24 cellular contexts compared by ENCODE assay signal in genomic region chr12:55746913-55747231, GRCh38. TPM values are rescaled to one million over a fixed set of nuclear protein-coding genes. Genes with fewer than 3 reads are reported as not detected.
DNase-seq lines count a peak whose midpoint lies in the region; ATAC-seq and TF ChIP-seq lines count a peak whose summit lies in the region.
"Had no signal": no experiment of that assay in that cellular context is flagged by ENCODE, and none has a peak within 500 bp of the region (broad histone marks: within the 10 kb centered on the region; RNA-seq: fewer than 3 reads in every experiment).

No MANE protein-coding gene starts in this region.

- H3K36me3 ChIP-seq in OCI-LY7 (ENCODE audit: insufficient read depth, low read length), result peaks cover 46% of the 10 kb centered on the region; the same call in 1 of the 2 replicates
- H3K36me3 ChIP-seq in iPS-15b (ENCODE audit: control insufficient read depth, insufficient read depth, low read length), result peaks cover 26% of the 10 kb centered on the region
- H3K36me3 ChIP-seq in trophoblast cell (ENCODE audit: control insufficient read depth in 1 of 2, insufficient read depth in 2 of 2, low read length in 2 of 2), result peaks cover 7 to 26% of the 10 kb centered on the region in 2 experiments

- no peaks in the 10 kb centered on the region for H3K9me2 ChIP-seq in OCI-LY7 (ENCODE audit: insufficient read depth, low read length)

- no peak overlapping the region for H3K23ac ChIP-seq in trophoblast cell (ENCODE audit: low read length)

- no TSS peak for BruUV-seq in OCI-LY7 (replicated peaks; lab: Mats Ljungman, UMichigan)

- 0 out of 2 replicates have a peak overlapping the region, but pooled peaks have one; percentile 100 for H3K4me2 ChIP-seq in OCI-LY7 (ENCODE audit: low read length)
- no peak overlapping the region for H3K4me2 ChIP-seq in trophoblast cell (ENCODE audit: low read length)

- H3K18ac ChIP-seq in trophoblast cell (ENCODE audit: low read length), result no peak overlapping the region

- peak overlapping the region; percentile 5 for H3K27ac Mint-ChIP-seq in activated T-cell treated with anti-CD3 and anti-CD28 coated beads, Interleukin-2, amount 50 U/mL, for 72 hours
- H3K27ac Mint-ChIP-seq in progenitor cell of endocrine pancreas, result peak overlapping the region; percentile 92

- peaks cover 0 to 9% of the 10 kb centered on the region in 2 donors for H3K36me3 Mint-ChIP-seq in activated T-cell treated with anti-CD3 and anti-CD28 coated beads, Interleukin-2, amount 50 U/mL, for 72 hours (ENCODE audit: insufficient read depth in 2 of 2)
- H3K36me3 Mint-ChIP-seq in progenitor cell of endocrine pancreas (ENCODE audit: insufficient read depth), result peaks cover 17% of the 10 kb centered on the region

- H3K79me2 ChIP-seq in OCI-LY7 (ENCODE audit: insufficient read depth, low read depth, low read length), result peaks cover 18% of the 10 kb centered on the region; the same call in 1 of the 2 replicates
- H3K79me2 ChIP-seq in trophoblast cell (ENCODE audit: control insufficient read depth, insufficient read depth, low read length, poor library complexity), result peaks cover 9% of the 10 kb centered on the region
- H3K79me2 ChIP-seq: parathyroid adenoma had no signal

- H4K91ac ChIP-seq in trophoblast cell (ENCODE audit: low read depth, low read length), result no peak overlapping the region

- H2BK5ac ChIP-seq in trophoblast cell (ENCODE audit: low read depth, low read length, poor library complexity), result no peak overlapping the region

- H3K14ac ChIP-seq in trophoblast cell (ENCODE audit: low read length), result no peak overlapping the region

- H4K12ac ChIP-seq in trophoblast cell (ENCODE audit: low read depth, low read length), result no peak overlapping the region

- H3K79me1 ChIP-seq in trophoblast cell (ENCODE audit: low read length), result peaks cover 14% of the 10 kb centered on the region

- no peak overlapping the region for H4K8ac ChIP-seq in trophoblast cell (ENCODE audit: low read depth, low read length)

- H2AK5ac ChIP-seq in trophoblast cell (ENCODE audit: low read length), result no peak overlapping the region

- H2BK120ac ChIP-seq in trophoblast cell (ENCODE audit: insufficient read depth, low read length, poor library complexity), result no peak overlapping the region

- no peaks in the 10 kb centered on the region for H3K9me3 Mint-ChIP-seq in activated T-cell treated with anti-CD3 and anti-CD28 coated beads, Interleukin-2, amount 50 U/mL, for 72 hours
- no peaks in the 10 kb centered on the region for H3K9me3 Mint-ChIP-seq in progenitor cell of endocrine pancreas (ENCODE audit: low read depth)
- H3K9me3 Mint-ChIP-seq: activated naive CD8-positive, alpha-beta T cell treated with anti-CD3 and anti-CD28 coated beads, Interleukin-2, amount 50 U/mL, for 24 hours had no signal

- no peaks in the 10 kb centered on the region for H3K27me3 Mint-ChIP-seq in activated T-cell treated with anti-CD3 and anti-CD28 coated beads, Interleukin-2, amount 50 U/mL, for 72 hours (ENCODE audit: low read depth)
- peaks cover 3% of the 10 kb centered on the region for H3K27me3 Mint-ChIP-seq in progenitor cell of endocrine pancreas
- H3K27me3 Mint-ChIP-seq: activated naive CD8-positive, alpha-beta T cell treated with anti-CD3 and anti-CD28 coated beads, Interleukin-2, amount 50 U/mL, for 24 hours had no signal

- no peak for ATAC-seq in activated T-cell treated with anti-CD3 and anti-CD28 coated beads, Interleukin-2, amount 50 U/mL, for 72 hours (replicated peaks in 1 of 2)
- ATAC-seq in GM18870 (IDR thresholded peaks at IDR 0.05; ENCODE audit: unreplicated experiment) (no peak), HG03432 (IDR thresholded peaks at IDR 0.05; ENCODE audit: unreplicated experiment) (no peak)
- ATAC-seq: activated naive CD8-positive, alpha-beta T cell treated with anti-CD3 and anti-CD28 coated beads, Interleukin-2, amount 50 U/mL, for 24 hours; esophagus mucosa; Panc1; right lobe of liver had no signal

- H3K4me3 ChIP-seq in OCI-LY7 (ENCODE audit: low read depth, low read length, poor library complexity, severe bottlenecking) (no peak overlapping the region), iPS-15b (ENCODE audit: low read depth, low read length) (peak overlapping the region; percentile 65), trophoblast cell (ENCODE audit: low read depth, low read length) (no peak overlapping the region)
- H3K4me3 ChIP-seq: right lobe of liver, upper lobe of left lung had no signal

- H3K9ac ChIP-seq in iPS-15b (ENCODE audit: low read depth, low read length) (peak overlapping the region; percentile 62), trophoblast cell (ENCODE audit: low read length) (no peak overlapping the region)
- H3K9ac ChIP-seq: parathyroid adenoma had no signal

- H3K9me3 ChIP-seq in OCI-LY7 (ENCODE audit: low read length) (no peaks in the 10 kb centered on the region), iPS-15b (ENCODE audit: control insufficient read depth, insufficient read depth, low read length) (no peaks in the 10 kb centered on the region), trophoblast cell (ENCODE audit: insufficient read depth, low read depth, low read length) (no peaks in the 10 kb centered on the region)
- H3K9me3 ChIP-seq: right lobe of liver, upper lobe of left lung had no signal

- H3K4me1 Mint-ChIP-seq in activated T-cell treated with anti-CD3 and anti-CD28 coated beads, Interleukin-2, amount 50 U/mL, for 72 hours (ENCODE audit: low read depth), result peaks cover 33% of the 10 kb centered on the region
- H3K4me1 Mint-ChIP-seq in progenitor cell of endocrine pancreas (ENCODE audit: low read depth), result peaks cover 42% of the 10 kb centered on the region

- CTCF ChIA-PET in OCI-LY7 (lab: Charles Lee; ENCODE audit: unreplicated experiment), result interaction anchor here (0.5 kb wide), 1 partner anchor 76 kb away, joined by 4 read pairs; no protein-coding TSS in a partner anchor

- H3K4me1 ChIP-seq in OCI-LY7 (ENCODE audit: insufficient read depth, low read length, poor library complexity, severe bottlenecking) (peaks cover 39% of the 10 kb centered on the region), iPS-15b (ENCODE audit: control insufficient read depth, insufficient read depth, low read length) (peaks cover 30% of the 10 kb centered on the region), trophoblast cell (ENCODE audit: control insufficient read depth in 1 of 2, insufficient read depth in 2 of 2, low read length in 2 of 2) (peaks cover 18 to 25% of the 10 kb centered on the region in 2 experiments)

- TF ChIP-seq CTCF in OCI-LY7 (conservative IDR thresholded peaks at IDR 0.05; ENCODE audit: low read length), result no peak
- no peak for TF ChIP-seq CTCF in progenitor cell of endocrine pancreas (IDR thresholded peaks at IDR 0.05; ENCODE audit: unreplicated experiment)

- H4K20me1 ChIP-seq in OCI-LY7 (ENCODE audit: insufficient read depth, low read length), result peaks cover 17% of the 10 kb centered on the region; the same call in 1 of the 2 replicates

- no peak for DNase-seq in activated T-cell treated with anti-CD3 and anti-CD28 coated beads, Interleukin-2, amount 50 U/mL, for 72 hours
- no peak for DNase-seq in activated T-cell treated with anti-CD3 and anti-CD28 coated beads, Interleukin-2, amount 50 U/mL, for 48 hours
- DNase-seq in OCI-LY7 (ENCODE audit: low spot score) (no peak), progenitor cell of endocrine pancreas (ENCODE audit: low spot score, unreplicated experiment) (no peak), trophoblast cell (no peak)
- DNase-seq: activated effector memory CD4-positive, alpha-beta T cell treated with Interleukin-2 at 50 U/mL for 16 hours; activated naive CD8-positive, alpha-beta T cell treated with anti-CD3 and anti-CD28 coated beads, Interleukin-2, amount 50 U/mL, for 24 hours; effector memory CD4-positive, alpha-beta T cell; hippocampal formation; kidney glomerular epithelial cell; mammary epithelial cell; NCI-H1417 treated with DMSO at 0.1 percent for 48 hours; NCI-H2107; NCI-H510A; right lobe of liver; SIG-M5; T-helper 2 cell; upper lobe of left lung had no signal

- no peak overlapping the region for H3K4ac ChIP-seq in trophoblast cell (ENCODE audit: low read depth, low read length)

- H3K4me3 Mint-ChIP-seq in activated T-cell treated with anti-CD3 and anti-CD28 coated beads, Interleukin-2, amount 50 U/mL, for 72 hours, result no peak overlapping the region
- no peak overlapping the region for H3K4me3 Mint-ChIP-seq in progenitor cell of endocrine pancreas (ENCODE audit: low read depth)
- H3K4me3 Mint-ChIP-seq: activated naive CD8-positive, alpha-beta T cell treated with anti-CD3 and anti-CD28 coated beads, Interleukin-2, amount 50 U/mL, for 24 hours had no signal

- POLR2A ChIA-PET in OCI-LY7 (lab: Charles Lee), result interaction anchor here (0.7 to 2.0 kb wide), 8 partner anchors 9 to 298 kb away, joined by 3 to 8 read pairs (median 4); partner anchors contain the start of genes ORMDL2 and SARNP

- no peak overlapping the region for H2BK12ac ChIP-seq in trophoblast cell (ENCODE audit: low read length)

- intact Hi-C loops in OCI-LY7 (cut with micrococcal nuclease; ENCODE audit: unreplicated experiment), result no loop called here

- H2AFZ ChIP-seq in OCI-LY7 (ENCODE audit: low read length) (no peak overlapping the region), trophoblast cell (ENCODE audit: insufficient read depth, low read length, poor library complexity) (no peak overlapping the region)
- H2AFZ ChIP-seq: parathyroid adenoma had no signal

- H3K27me3 ChIP-seq in iPS-15b (ENCODE audit: control insufficient read depth, insufficient read depth, low read length) (no peaks in the 10 kb centered on the region), trophoblast cell (ENCODE audit: insufficient read depth, low read length) (no peaks in the 10 kb centered on the region)
- H3K27me3 ChIP-seq: right lobe of liver had no signal

- peak overlapping the region; percentile 43 for H3K27ac ChIP-seq in OCI-LY7 (ENCODE audit: low read depth, low read length, poor library complexity, severe bottlenecking)
- H3K27ac ChIP-seq in trophoblast cell (ENCODE audit: low read depth, low read length), result no peak overlapping the region
- H3K27ac ChIP-seq: parathyroid adenoma, right lobe of liver, upper lobe of left lung had no signal

RNA-seq across cellular contexts. Expression of gene GDF11, which starts 4.0 kb away (rescaled TPM):
- 1 to 10 TPM; 3.4 to 4.8 TPM for total RNA-seq in activated T-cell treated with anti-CD3 and anti-CD28 coated beads, Interleukin-2, amount 50 U/mL, for 72 hours
- 4.5 and 5.2 TPM in 2 replicates for total RNA-seq in OCI-LY7 (2014; rRNA removed; shearing (Covaris generic))
- total RNA-seq in OCI-LY7 (2022) (18.0 and 19.9 TPM in 2 replicates), progenitor cell of endocrine pancreas (42.8 and 50.3 TPM in 2 replicates)
- 8.6 and 9.5 TPM in 2 replicates for polyA plus RNA-seq in trophoblast cell (2013)

RNA-seq across cellular contexts. Expression of gene CD63, which starts 18.1 kb away (rescaled TPM):
- total RNA-seq in activated T-cell treated with anti-CD3 and anti-CD28 coated beads, Interleukin-2, amount 50 U/mL, for 72 hours, result 100 to 1,000 TPM; 122 to 154 TPM
- total RNA-seq in OCI-LY7 (2014; rRNA removed; shearing (Covaris generic)), result 102 and 143 TPM in 2 replicates
- total RNA-seq in OCI-LY7 (2022), result 112 and 130 TPM in 2 replicates
- 407 and 432 TPM in 2 replicates for total RNA-seq in progenitor cell of endocrine pancreas
- 2,489 and 2,535 TPM in 2 replicates for polyA plus RNA-seq in trophoblast cell (2013)

RNA-seq across cellular contexts. Expression of gene RDH5, which starts 26.7 kb away (rescaled TPM):
- total RNA-seq in activated T-cell treated with anti-CD3 and anti-CD28 coated beads, Interleukin-2, amount 50 U/mL, for 72 hours, result 1 to 10 TPM; 7.3 to 9.3 TPM
- 6.2 and 8.9 TPM in 2 replicates for total RNA-seq in OCI-LY7 (2014; rRNA removed; shearing (Covaris generic))
- 19.6 and 20.1 TPM in 2 replicates for total RNA-seq in OCI-LY7 (2022)
- total RNA-seq in progenitor cell of endocrine pancreas, result 7.9 and 9.7 TPM in 2 replicates
- 0.81 and 1.4 TPM in 2 replicates for polyA plus RNA-seq in trophoblast cell (2013)

RNA-seq across cellular contexts. Expression of gene BLOC1S1, which starts 31.0 kb away (rescaled TPM):
- 100 to 1,000 TPM; 116 to 121 TPM for total RNA-seq in activated T-cell treated with anti-CD3 and anti-CD28 coated beads, Interleukin-2, amount 50 U/mL, for 72 hours
- total RNA-seq in OCI-LY7 (2014; rRNA removed; shearing (Covaris generic)), result 139 and 161 TPM in 2 replicates
- total RNA-seq in OCI-LY7 (2022) (152 and 159 TPM in 2 replicates), progenitor cell of endocrine pancreas (65.8 and 68.5 TPM in 2 replicates)
- 47.3 and 48.7 TPM in 2 replicates for polyA plus RNA-seq in trophoblast cell (2013)

RNA-seq across cellular contexts. Expression of gene ITGA7, which starts 39.2 kb away (rescaled TPM):
- total RNA-seq in activated T-cell treated with anti-CD3 and anti-CD28 coated beads, Interleukin-2, amount 50 U/mL, for 72 hours, result 1 to 10 TPM; 6.6 to 8.9 TPM
- total RNA-seq in OCI-LY7 (2014; rRNA removed; shearing (Covaris generic)), result 1.5 and 2.3 TPM in 2 replicates
- total RNA-seq in OCI-LY7 (2022) (3.3 and 4.0 TPM in 2 replicates), progenitor cell of endocrine pancreas (23.6 and 25.1 TPM in 2 replicates)
- 0.92 and 1.1 TPM in 2 replicates for polyA plus RNA-seq in trophoblast cell (2013)
